In genomic region chr10:114234132-114234531, GRCh38 we compare ENCODE assay signal across 22 cellular contexts. TPM values are rescaled to one million over a fixed set of nuclear protein-coding genes. Genes with fewer than 3 reads are reported as not detected.
"Had no signal": no experiment of that assay in that cellular context is flagged by ENCODE, and none has a peak within 500 bp of the region (broad histone marks: within the 10 kb centered on the region; RNA-seq: fewer than 3 reads in every experiment).

No MANE protein-coding gene starts in this region.

- DNase-seq: effector memory CD4-positive, alpha-beta T cell; heart left ventricle; hippocampal formation; left colon; mammary epithelial cell; mucosa of descending colon; naive thymus-derived CD8-positive, alpha-beta T cell; posterior cingulate gyrus; small intestine; stimulated activated CD4-positive, alpha-beta T cell treated with anti-CD3 and anti-CD28 coated beads, Interleukin-12 subunit alpha, Interleukin-12 subunit beta, amount 100 ng/mL, for 4 hours; stimulated activated naive CD4-positive, alpha-beta T cell; tibial artery; upper lobe of left lung; uterus had no signal

- H3K9me3 Mint-ChIP-seq: naive thymus-derived CD8-positive, alpha-beta T cell had no signal

- H3K36me3 ChIP-seq: heart left ventricle, neutrophil, tibial artery, upper lobe of left lung, uterus had no signal

- H3K36me3 Mint-ChIP-seq: naive thymus-derived CD8-positive, alpha-beta T cell had no signal

- H3K4me3 ChIP-seq: heart left ventricle, mucosa of descending colon, tibial artery, upper lobe of left lung, uterus had no signal

- H3K27ac ChIP-seq: heart left ventricle, neutrophil, tibial artery, upper lobe of left lung, uterus had no signal

- ATAC-seq: esophagus mucosa; left colon; mucosa of descending colon; naive thymus-derived CD8-positive, alpha-beta T cell had no signal

- H3K27ac Mint-ChIP-seq: naive thymus-derived CD8-positive, alpha-beta T cell had no signal

- H3K4me3 Mint-ChIP-seq: naive thymus-derived CD8-positive, alpha-beta T cell had no signal

- H3K9me3 ChIP-seq: heart left ventricle, mucosa of descending colon, neutrophil, tibial artery, upper lobe of left lung, uterus had no signal

RNA-seq across cellular contexts. Expression of gene VWA2, which starts 4.9 kb away (rescaled TPM):
- total RNA-seq: glomerular endothelial cell; naive thymus-derived CD8-positive, alpha-beta T cell; osteocyte; pulmonary artery endothelial cell had no signal
- polyA plus RNA-seq: naive thymus-derived CD8-positive, alpha-beta T cell; neural cell had no signal

RNA-seq across cellular contexts. Expression of gene TDRD1, which starts 55.0 kb away (rescaled TPM):
- total RNA-seq: esophagus mucosa, fibroblast of lung, kidney epithelial cell, osteocyte, pulmonary artery endothelial cell had no signal
- polyA plus RNA-seq: mammary epithelial cell, neural cell had no signal
